In the genomic region with DNA sequence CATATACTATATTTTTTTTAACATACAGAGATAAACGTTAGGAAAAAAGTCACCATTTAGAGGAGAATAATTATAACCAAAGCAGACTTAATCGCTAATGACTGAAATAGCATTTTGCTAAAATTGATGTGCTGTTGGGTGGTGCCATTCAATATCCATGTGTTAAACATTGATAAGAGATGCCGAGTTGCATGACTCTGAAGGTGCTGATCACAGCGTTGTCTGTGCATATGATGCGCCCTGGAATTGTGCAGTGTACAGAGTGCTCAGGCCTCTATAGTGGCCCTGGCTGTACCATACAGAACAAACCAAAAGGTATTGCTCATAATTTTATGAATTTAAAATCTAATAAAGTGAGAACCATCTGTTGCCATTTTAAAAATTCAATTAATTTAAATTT, we compare ENCODE assay signal across 28 cellular contexts.
"Had no signal": no experiment of that assay in that cellular context is flagged by ENCODE, and none has a peak within 500 bp of the region (broad histone marks: within the 10 kb centered on the region; RNA-seq: fewer than 3 reads in every experiment).

No MANE protein-coding gene starts in this region.

- H3K4me3 Mint-ChIP-seq: naive B cell; natural killer cell; nephron progenitor cell; neural progenitor cell; stimulated activated memory B cell treated with anti-CD40 and anti-IgM and Interleukin-4, amounts not matched to agents 10 μg/mL and 1 μg/mL and 100 μg/mL, for 72 hours; stimulated activated naive CD8-positive, alpha-beta T cell treated with anti-CD3 and anti-CD28 coated beads, Interleukin-15, amount 100 ng/mL, for 72 hours; type B pancreatic cell had no signal

- H3K9me3 Mint-ChIP-seq: stimulated activated naive CD8-positive, alpha-beta T cell treated with anti-CD3 and anti-CD28 coated beads, Interleukin-15, amount 100 ng/mL, for 72 hours; type B pancreatic cell had no signal

- H3K27me3 Mint-ChIP-seq: stimulated activated memory B cell treated with anti-CD40 and anti-IgM and Interleukin-4, amounts not matched to agents 10 μg/mL and 1 μg/mL and 100 μg/mL, for 72 hours; type B pancreatic cell had no signal

- H3K79me2 ChIP-seq: parathyroid adenoma had no signal

- H3K4me1 ChIP-seq: left lung, lower lobe of right lung, parathyroid adenoma, psoas muscle, right lobe of liver, tibial nerve had no signal

- H3K36me3 ChIP-seq: left lung, lower lobe of right lung, neural progenitor cell, neutrophil, right lobe of liver, tibial nerve, uterus had no signal

- H3K36me3 Mint-ChIP-seq: naive B cell; natural killer cell; neural progenitor cell; stimulated activated memory B cell treated with anti-CD40 and anti-IgM and Interleukin-4, amounts not matched to agents 10 μg/mL and 1 μg/mL and 100 μg/mL, for 72 hours had no signal

- H3K9ac ChIP-seq: neural progenitor cell, parathyroid adenoma had no signal

- H3K27me3 ChIP-seq: left lung, neural progenitor cell, neutrophil, right lobe of liver, tibial nerve, uterus had no signal

- DNase-seq: kidney glomerular epithelial cell; left cardiac atrium; left lung; lower lobe of right lung; mammary epithelial cell; mesenchymal stem cell; naive B cell; natural killer cell; nephron progenitor cell; occipital lobe; psoas muscle; right lobe of liver; stimulated activated CD4-positive, alpha-beta T cell treated with anti-CD3 and anti-CD28 coated beads, Interleukin-1b, Interleukin-23, amount 100 ng/mL, for 48 hours; stimulated activated CD4-positive, alpha-beta T cell treated with anti-CD3 and anti-CD28 coated beads, Interleukin-2, amount 100 ng/mL, for 48 hours; stimulated activated CD4-positive, alpha-beta T cell treated with anti-CD3 and anti-CD28 coated beads, Interleukin-4, amount 100 ng/mL, for 4 hours; stimulated activated CD8-positive, alpha-beta memory T cell treated with anti-CD3 and anti-CD28 coated beads, Interleukin-4, amount 100 ng/mL, for 48 hours; stimulated activated naive CD4-positive, alpha-beta T cell treated with Interleukin-2 at 50 U/mL for 16 hours; stimulated activated naive CD8-positive, alpha-beta T cell treated with anti-CD3 and anti-CD28 coated beads, Interleukin-15, amount 100 ng/mL, for 72 hours; substantia nigra; uterus had no signal

- H2AFZ ChIP-seq: neural progenitor cell, parathyroid adenoma had no signal

- FAIRE-seq: keratinocyte had no signal

- ATAC-seq: left cardiac atrium; left lung; lower lobe of right lung; natural killer cell; psoas muscle; right lobe of liver; stimulated activated memory B cell treated with anti-CD40 and anti-IgM and Interleukin-4, amounts not matched to agents 10 μg/mL and 1 μg/mL and 100 μg/mL, for 72 hours; stimulated activated naive CD8-positive, alpha-beta T cell treated with anti-CD3 and anti-CD28 coated beads, Interleukin-15, amount 100 ng/mL, for 72 hours had no signal

- H3K9me3 ChIP-seq: left lung, lower lobe of right lung, neutrophil, psoas muscle, right lobe of liver, tibial nerve, uterus had no signal

- H3K4me3 ChIP-seq: left lung, lower lobe of right lung, neural progenitor cell, psoas muscle, right lobe of liver, smooth muscle cell, tibial nerve, uterus had no signal

- H3K4me2 ChIP-seq: neural progenitor cell, smooth muscle cell had no signal

- H3K27ac ChIP-seq: left lung, lower lobe of right lung, neural progenitor cell, neutrophil, parathyroid adenoma, psoas muscle, right lobe of liver, tibial nerve, uterus had no signal

- H3K27ac Mint-ChIP-seq: naive B cell; natural killer cell; neural progenitor cell; stimulated activated memory B cell treated with anti-CD40 and anti-IgM and Interleukin-4, amounts not matched to agents 10 μg/mL and 1 μg/mL and 100 μg/mL, for 72 hours; stimulated activated naive CD8-positive, alpha-beta T cell treated with anti-CD3 and anti-CD28 coated beads, Interleukin-15, amount 100 ng/mL, for 72 hours had no signal

- H3K4me1 Mint-ChIP-seq: naive B cell; natural killer cell; stimulated activated memory B cell treated with anti-CD40 and anti-IgM and Interleukin-4, amounts not matched to agents 10 μg/mL and 1 μg/mL and 100 μg/mL, for 72 hours; stimulated activated naive CD8-positive, alpha-beta T cell treated with anti-CD3 and anti-CD28 coated beads, Interleukin-15, amount 100 ng/mL, for 72 hours had no signal
